Comparison of ENCODE assay signal across 13 cellular contexts in genomic region chr20:444862-445426, GRCh38. TPM values are rescaled to one million over a fixed set of nuclear protein-coding genes. Genes with fewer than 3 reads are reported as not detected.
A peak's percentile ranks its signal among the peaks of the same experiment; 100 is the strongest.
DNase-seq lines count a peak whose midpoint lies in the region; ATAC-seq, FAIRE-seq and TF ChIP-seq lines count a peak whose summit lies in the region.
"Had no signal": no experiment of that assay in that cellular context is flagged by ENCODE, and none has a peak within 500 bp of the region (broad histone marks: within the 10 kb centered on the region; RNA-seq: fewer than 3 reads in every experiment).

No MANE protein-coding gene starts in this region.

- H4K20me1 ChIP-seq in endothelial cell of umbilical vein (replicated peaks; ENCODE audit: control insufficient read depth, extremely low read depth, insufficient read depth, low read length) = no peaks in the 10 kb centered on the region

- CTCF ChIA-PET in BJ (lab: Yijun Ruan, JAX) = interaction anchor here (0.6 to 1.6 kb wide), 7 partner anchors 12 to 92 kb away, joined by 3 to 4 read pairs (median 3); no protein-coding TSS in a partner anchor
- CTCF ChIA-PET in endothelial cell of umbilical vein (lab: Charles Lee) = interaction anchor here (1.0 to 2.2 kb wide), 4 partner anchors 13 to 35 kb away, joined by 4 to 15 read pairs (median 6); no protein-coding TSS in a partner anchor

- FAIRE-seq in endothelial cell of umbilical vein (lab: Jason Lieb, UNC) = peak; percentile 15
- FAIRE-seq: kidney had no signal

- no peak for TF ChIP-seq EP300 in gastroesophageal sphincter (IDR thresholded peaks at IDR 0.05)

- no peak overlapping the region for H4K8ac ChIP-seq in mesendoderm (ENCODE audit: low read depth, low read length)

- H3K27ac ChIP-seq in SK-N-MC (0 out of 2 replicates have a peak overlapping the region, but pooled peaks have one; percentile 28), endothelial cell of umbilical vein (ENCODE audit: insufficient read depth, low read depth, low read length) (no peak overlapping the region), mesendoderm (ENCODE audit: low read depth, low read length) (no peak overlapping the region), gastroesophageal sphincter (no peak overlapping the region), colonic mucosa (no peak overlapping the region)

- H2AFZ ChIP-seq in endothelial cell of umbilical vein (ENCODE audit: low read depth, low read length) = no peak overlapping the region

- H3K36me3 ChIP-seq in BJ (ENCODE audit: control insufficient read depth, insufficient read depth, low read length) = peaks cover 20% of the 10 kb centered on the region
- H3K36me3 ChIP-seq in SK-N-MC (ENCODE audit: insufficient read depth, low read length) = peaks cover 61% of the 10 kb centered on the region
- H3K36me3 ChIP-seq in endothelial cell of umbilical vein (ENCODE audit: control insufficient read depth in 2 of 2, extremely low read depth in 1 of 2, insufficient read depth in 2 of 2, low read length in 2 of 2) = peaks cover 13 to 22% of the 10 kb centered on the region in 2 experiments
- peaks cover 4% of the 10 kb centered on the region for H3K36me3 ChIP-seq in mesendoderm (ENCODE audit: control insufficient read depth, insufficient read depth, low read length)
- peaks cover 0 to 77% of the 10 kb centered on the region in 2 donors for H3K36me3 ChIP-seq in gastroesophageal sphincter
- no peaks in the 10 kb centered on the region for H3K36me3 ChIP-seq in colonic mucosa

- H3K18ac ChIP-seq in mesendoderm (ENCODE audit: low read length) = no peak overlapping the region

- TF ChIP-seq POLR2A in endothelial cell of umbilical vein (IDR thresholded peaks at IDR 0.05; ENCODE audit: low read depth, low read length) (no peak), gastroesophageal sphincter (IDR thresholded peaks at IDR 0.05) (no peak)

- no peak overlapping the region for H2BK5ac ChIP-seq in mesendoderm (ENCODE audit: low read length)

- H3K9ac ChIP-seq in SK-N-MC (ENCODE audit: insufficient read length) = no peak overlapping the region
- H3K9ac ChIP-seq in endothelial cell of umbilical vein (replicated peaks; ENCODE audit: extremely low read depth, insufficient read depth, low read length) = no peak overlapping the region
- H3K9ac ChIP-seq in mesendoderm (ENCODE audit: low read length) = no peak overlapping the region
- H3K9ac ChIP-seq in colonic mucosa (ENCODE audit: low read depth in 2 of 2, low read length in 2 of 2) = no peak overlapping the region

- dilution Hi-C loops in endothelial cell of umbilical vein (cut with MboI; ENCODE audit: extremely low pct_ligation_motif_present, low sequenced_read_pairs) = no loop called here

- H3K4me1 ChIP-seq in endothelial cell of umbilical vein (ENCODE audit: control insufficient read depth, extremely low read depth, insufficient read depth, low read length) = peaks cover 6% of the 10 kb centered on the region
- H3K4me1 ChIP-seq in mesendoderm (ENCODE audit: control insufficient read depth, low read depth, low read length) = peaks cover 3% of the 10 kb centered on the region
- H3K4me1 ChIP-seq in gastroesophageal sphincter = peaks cover 0 to 24% (median 3%) of the 10 kb centered on the region in 3 donors
- no peaks in the 10 kb centered on the region for H3K4me1 ChIP-seq in colonic mucosa

- H3K9me1 ChIP-seq in endothelial cell of umbilical vein (replicated peaks; ENCODE audit: control insufficient read depth, extremely low read depth, insufficient read depth, low read length) = no peaks in the 10 kb centered on the region

- H3K56ac ChIP-seq in mesendoderm (ENCODE audit: low read length) = peak overlapping the region; percentile 17

- H3K23ac ChIP-seq in mesendoderm (ENCODE audit: low read length) = no peak overlapping the region

- intact Hi-C loops in endothelial cell of umbilical vein (cut with micrococcal nuclease) = no loop called here
- intact Hi-C loops in colonic mucosa (cut with DNase I) = no loop called here

- H3K4me3 ChIP-seq in BJ (ENCODE audit: low read depth, low read length) (no peak overlapping the region), SK-N-MC (no peak overlapping the region), endothelial cell of umbilical vein (replicated peaks in 1 of 3; ENCODE audit: insufficient read depth in 1 of 3, low read depth in 1 of 3, low read length in 3 of 3) (no peak overlapping the region), mesendoderm (ENCODE audit: low read length) (no peak overlapping the region), gastroesophageal sphincter (no peak overlapping the region), colonic mucosa (no peak overlapping the region)

- peak; percentile 39 for DNase-seq in BJ (ENCODE audit: low read depth)
- DNase-seq in SK-N-MC (ENCODE audit: low read depth, low spot score) = no peak
- peak; percentile 42 for DNase-seq in endothelial cell of umbilical vein (ENCODE audit: low read depth, low spot score)
- DNase-seq in mesendoderm = peak; percentile 30
- no peak for DNase-seq in DMS79 treated with DMSO at 0.1 percent for 48 hours (lab: John Stamatoyannopoulos, UW)
- no peak for DNase-seq in colonic mucosa
- DNase-seq: kidney; NCI-H446; SHP77 treated with DMSO at 0.1 percent for 48 hours; stimulated activated CD4-positive, alpha-beta T cell treated with anti-CD3 and anti-CD28 coated beads, Interleukin-2, amount 100 ng/mL, for 48 hours had no signal

- no peak overlapping the region for H2BK120ac ChIP-seq in mesendoderm (ENCODE audit: low read depth, low read length)

- no TSS peak for BruUV-seq in endothelial cell of umbilical vein (replicated peaks; lab: Mats Ljungman, UMichigan)

- POLR2A ChIA-PET in BJ (lab: Charles Lee) = no interaction called here
- POLR2A ChIA-PET in endothelial cell of umbilical vein (lab: Charles Lee) = no interaction called here

- H3K4me2 ChIP-seq in endothelial cell of umbilical vein (ENCODE audit: insufficient read depth, low read length) (no peak overlapping the region), mesendoderm (ENCODE audit: low read length) (no peak overlapping the region)

- peaks cover 7% of the 10 kb centered on the region for H3K79me1 ChIP-seq in mesendoderm (ENCODE audit: low read length)

- TF ChIP-seq CTCF in BJ (IDR thresholded peaks at IDR 0.05; ENCODE audit: insufficient read depth, low read depth, low read length) = no peak
- no peak for TF ChIP-seq CTCF in endothelial cell of umbilical vein (IDR thresholded peaks at IDR 0.05; ENCODE audit: extremely low read depth in 1 of 2, insufficient read depth in 1 of 2, low read depth in 1 of 2, low read length in 2 of 2)
- no peak for TF ChIP-seq CTCF in gastroesophageal sphincter (IDR thresholded peaks at IDR 0.05)
- no peak for TF ChIP-seq CTCF in colonic mucosa (IDR thresholded peaks at IDR 0.05)

- H3K79me2 ChIP-seq in endothelial cell of umbilical vein (ENCODE audit: control insufficient read depth, insufficient read depth, low read length) (peaks cover 28% of the 10 kb centered on the region), mesendoderm (ENCODE audit: control insufficient read depth, insufficient read depth, low read length) (no peaks in the 10 kb centered on the region)

- H3K9me3 ChIP-seq in SK-N-MC (ENCODE audit: low read depth, low read length) (no peaks in the 10 kb centered on the region), endothelial cell of umbilical vein (replicated peaks; ENCODE audit: control insufficient read depth, insufficient read depth, low read length) (no peaks in the 10 kb centered on the region), gastroesophageal sphincter (no peaks in the 10 kb centered on the region), colonic mucosa (no peaks in the 10 kb centered on the region)

- ATAC-seq in HG02642 (IDR thresholded peaks at IDR 0.05; ENCODE audit: poor library complexity, unreplicated experiment) (no peak), gastroesophageal sphincter (no peak)
- ATAC-seq: activated CD4-positive, CD25-positive, alpha-beta regulatory T cell treated with anti-CD3 and anti-CD28 coated beads, Interleukin-2, amount 50 U/mL, for 24 hours had no signal

- no peaks in the 10 kb centered on the region for H3K27me3 ChIP-seq in BJ (ENCODE audit: control insufficient read depth, insufficient read depth, low read length)
- H3K27me3 ChIP-seq in endothelial cell of umbilical vein (ENCODE audit: control insufficient read depth in 2 of 2, insufficient read depth in 2 of 2, low read length in 2 of 2) = no peaks in the 10 kb centered on the region
- H3K27me3 ChIP-seq in mesendoderm (ENCODE audit: insufficient read depth, low read length, poor library complexity) = no peaks in the 10 kb centered on the region
- H3K27me3 ChIP-seq in gastroesophageal sphincter = no peaks in the 10 kb centered on the region
- H3K27me3 ChIP-seq in colonic mucosa = no peaks in the 10 kb centered on the region

- no CpG with 5 or more reads among the region's 12 CpGs for WGBS in mesendoderm (ENCODE audit: extremely low coverage, insufficient coverage, low lambda C conversion rate)
- WGBS in gastroesophageal sphincter (ENCODE audit: low coverage in 1 of 2), 2 donors = 0 to 49% methylated on average over 1 to 6 of the region's 12 CpGs

- H4K5ac ChIP-seq in mesendoderm (ENCODE audit: low read length) = no peak overlapping the region

- H2AK5ac ChIP-seq in mesendoderm (ENCODE audit: low read length) = no peak overlapping the region

- H3K4ac ChIP-seq in mesendoderm (ENCODE audit: low read depth, low read length) = no peak overlapping the region

- no peak overlapping the region for H2BK15ac ChIP-seq in mesendoderm (replicated peaks; ENCODE audit: low read depth)

RNA-seq across cellular contexts. Expression of gene TBC1D20, which starts 17.4 kb away (rescaled TPM):
- polyA plus RNA-seq in BJ (2011; rRNA removed) (46.1 and 63.7 TPM in 2 replicates), endothelial cell of umbilical vein (33.3 and 36.1 TPM in 2 replicates)
- 49.8 and 70.2 TPM in 2 replicates for polyA minus RNA-seq in BJ (2011; rRNA and poly(A)+ RNA removed)
- total RNA-seq in endothelial cell of umbilical vein (30.6 and 34.3 TPM in 2 replicates), gastroesophageal sphincter (10 to 100 TPM; 39.6 to 51.2 (median 39.9) TPM), colonic mucosa (10 to 100 TPM; 25.4 to 31.9 TPM)
- 25.9 and 27.9 TPM in 2 replicates for polyA plus RNA-seq in endothelial cell of umbilical vein (2011; cell fraction: cytosol; rRNA removed)
- polyA plus RNA-seq in endothelial cell of umbilical vein (2011; cell fraction: nucleus; rRNA removed) = 35.0 and 37.4 TPM in 2 replicates
- 22.1 and 24.7 TPM in 2 replicates for polyA plus RNA-seq in endothelial cell of umbilical vein (2012)
- polyA minus RNA-seq in endothelial cell of umbilical vein = 56.4 and 58.8 TPM in 2 replicates
- 9.3 TPM for polyA minus RNA-seq in endothelial cell of umbilical vein (2011; cell fraction: cytosol; rRNA and poly(A)+ RNA removed)
- 15.1 and 19.3 TPM in 2 replicates for polyA minus RNA-seq in endothelial cell of umbilical vein (2011; cell fraction: nucleus; rRNA and poly(A)+ RNA removed)
- 8.6 TPM for polyA plus RNA-seq in mesendoderm (2013, experiment 1 of 2)
- polyA plus RNA-seq in mesendoderm (2013, experiment 2 of 2) = 8.9 TPM

RNA-seq across cellular contexts. Expression of gene RBCK1, which starts 36.8 kb away (rescaled TPM):
- 86.6 and 130 TPM in 2 replicates for polyA plus RNA-seq in BJ (2011; rRNA removed)
- polyA minus RNA-seq in BJ (2011; rRNA and poly(A)+ RNA removed) = 46.3 and 75.4 TPM in 2 replicates
- 80.4 and 86.0 TPM in 2 replicates for total RNA-seq in endothelial cell of umbilical vein
- polyA plus RNA-seq in endothelial cell of umbilical vein = 82.7 and 98.3 TPM in 2 replicates
- polyA plus RNA-seq in endothelial cell of umbilical vein (2011; cell fraction: cytosol; rRNA removed) = 54.5 and 65.8 TPM in 2 replicates
- 152 and 200 TPM in 2 replicates for polyA plus RNA-seq in endothelial cell of umbilical vein (2011; cell fraction: nucleus; rRNA removed)
- 84.2 and 98.4 TPM in 2 replicates for polyA plus RNA-seq in endothelial cell of umbilical vein (2012)
- polyA minus RNA-seq in endothelial cell of umbilical vein = 58.1 and 63.6 TPM in 2 replicates
- 30.3 TPM for polyA minus RNA-seq in endothelial cell of umbilical vein (2011; cell fraction: cytosol; rRNA and poly(A)+ RNA removed)
- polyA minus RNA-seq in endothelial cell of umbilical vein (2011; cell fraction: nucleus; rRNA and poly(A)+ RNA removed) = 44.5 and 45.0 TPM in 2 replicates
- polyA plus RNA-seq in mesendoderm (2013, experiment 1 of 2) = 38.6 TPM
- polyA plus RNA-seq in mesendoderm (2013, experiment 2 of 2) = 36.6 TPM
- total RNA-seq in gastroesophageal sphincter = 100 to 1,000 TPM in 1 of 4 donors, 10 to 100 TPM in 3; 50.9 to 111 (median 82.1) TPM
- total RNA-seq in colonic mucosa = 100 to 1,000 TPM; 134 to 169 TPM

Comparison
In these comparisons a context has a peak if more than half of its experiments do, and no peak if none do; other contexts are left out.
1. DNase-seq: peak in BJ (single experiment), endothelial cell of umbilical vein (single experiment) and mesendoderm (single experiment); none in SK-N-MC (single experiment), DMS79 treated with DMSO at 0.1 percent for 48 hours (single experiment) and colonic mucosa (single experiment).